In genomic region chr2:198596985-198597384, GRCh38 we compare ENCODE assay signal across 27 cellular contexts.
"Had no signal": no experiment of that assay in that cellular context is flagged by ENCODE, and none has a peak within 500 bp of the region (broad histone marks: within the 10 kb centered on the region; RNA-seq: fewer than 3 reads in every experiment).

No MANE protein-coding gene starts in this region.

- H3K36me3 ChIP-seq: gastrocnemius medialis, left lung, neutrophil, pancreas, right lobe of liver, stomach, thyroid gland, vagina had no signal

- DNase-seq: dermis blood vessel endothelial cell; effector memory CD4-positive, alpha-beta T cell; foreskin fibroblast; gastrocnemius medialis; head of caudate nucleus; kidney; left lung; mesenchymal stem cell; naive B cell; pancreas; right lobe of liver; small intestine; stimulated activated CD4-positive, alpha-beta T cell treated with anti-CD3 and anti-CD28 coated beads, Interleukin-12 subunit alpha, Interleukin-12 subunit beta, amount 100 ng/mL, for 4 hours; stimulated activated CD4-positive, alpha-beta T cell treated with anti-CD3 and anti-CD28 coated beads, Interleukin-1b, Interleukin-23, amount 100 ng/mL, for 48 hours; stimulated activated CD4-positive, alpha-beta T cell treated with anti-CD3 and anti-CD28 coated beads, Interleukin-4, amount 100 ng/mL, for 24 hours; stimulated activated naive CD4-positive, alpha-beta T cell treated with Interleukin-2 at 50 U/mL for 16 hours; stomach; thyroid gland; trophoblast cell had no signal

- H3K4me3 ChIP-seq: coronary artery, gastrocnemius medialis, left lung, mucosa of descending colon, pancreas, right lobe of liver, stomach, thyroid gland, vagina had no signal

- H3K27me3 Mint-ChIP-seq: naive B cell; natural killer cell treated with Interleukin-12 subunit alpha and Interleukin-12 subunit beta and Interleukin-15 and Interleukin-18, amount 100 ng/mL, for 72 hours had no signal

- H3K4me3 Mint-ChIP-seq: mesothelial cell of epicardium; naive B cell; natural killer cell treated with Interleukin-12 subunit alpha and Interleukin-12 subunit beta and Interleukin-15 and Interleukin-18, amount 100 ng/mL, for 72 hours; neural crest cell; stimulated activated effector memory CD8-positive, alpha-beta T cell treated with anti-CD3 and anti-CD28 coated beads, Interleukin-12 subunit alpha, Interleukin-12 subunit beta, amount 100 ng/mL, for 72 hours had no signal

- H3K27me3 ChIP-seq: gastrocnemius medialis, left lung, neutrophil, pancreas, right lobe of liver, stomach, thyroid gland, vagina had no signal

- H3K4me1 ChIP-seq: gastrocnemius medialis, left lung, pancreas, right lobe of liver, stomach, thyroid gland, vagina had no signal

- H3K9me3 ChIP-seq: gastrocnemius medialis, left lung, mucosa of descending colon, neutrophil, pancreas, right lobe of liver, stomach, thyroid gland, vagina had no signal

- H3K27ac Mint-ChIP-seq: mesothelial cell of epicardium; naive B cell; natural killer cell treated with Interleukin-12 subunit alpha and Interleukin-12 subunit beta and Interleukin-15 and Interleukin-18, amount 100 ng/mL, for 72 hours; stimulated activated effector memory CD8-positive, alpha-beta T cell treated with anti-CD3 and anti-CD28 coated beads, Interleukin-12 subunit alpha, Interleukin-12 subunit beta, amount 100 ng/mL, for 72 hours had no signal

- H3K9me3 Mint-ChIP-seq: mesothelial cell of epicardium, neural crest cell had no signal

- H3K4me1 Mint-ChIP-seq: mesothelial cell of epicardium; naive B cell; neural crest cell; stimulated activated effector memory CD8-positive, alpha-beta T cell treated with anti-CD3 and anti-CD28 coated beads, Interleukin-12 subunit alpha, Interleukin-12 subunit beta, amount 100 ng/mL, for 72 hours had no signal

- H3K36me3 Mint-ChIP-seq: mesothelial cell of epicardium; naive B cell; stimulated activated effector memory CD8-positive, alpha-beta T cell treated with anti-CD3 and anti-CD28 coated beads, Interleukin-12 subunit alpha, Interleukin-12 subunit beta, amount 100 ng/mL, for 72 hours had no signal

- ATAC-seq: gastrocnemius medialis; left lung; natural killer cell treated with Interleukin-12 subunit alpha and Interleukin-12 subunit beta and Interleukin-15 and Interleukin-18, amount 100 ng/mL, for 72 hours; pancreas; right lobe of liver; stimulated activated effector memory CD8-positive, alpha-beta T cell treated with anti-CD3 and anti-CD28 coated beads, Interleukin-12 subunit alpha, Interleukin-12 subunit beta, amount 100 ng/mL, for 72 hours had no signal

- H3K27ac ChIP-seq: coronary artery, gastrocnemius medialis, left lung, neutrophil, pancreas, right lobe of liver, stomach, thyroid gland, vagina had no signal
